ENCODE assay signal across 14 cellular contexts in genomic region chr2:20183373-20183772, GRCh38. TPM values are rescaled to one million over a fixed set of nuclear protein-coding genes. Genes with fewer than 3 reads are reported as not detected.
DNase-seq lines count a peak whose midpoint lies in the region; ATAC-seq and TF ChIP-seq lines count a peak whose summit lies in the region.
"Had no signal": no experiment of that assay in that cellular context is flagged by ENCODE, and none has a peak within 500 bp of the region (broad histone marks: within the 10 kb centered on the region; RNA-seq: fewer than 3 reads in every experiment).

No MANE protein-coding gene starts in this region.

- TF ChIP-seq CTCF in RWPE1 (conservative IDR thresholded peaks at IDR 0.05; ENCODE audit: low read depth) (no peak), left lung (IDR thresholded peaks at IDR 0.05) (no peak), osteoblast (IDR thresholded peaks at IDR 0.05; ENCODE audit: extremely low read depth, low read depth, low read length) (no peak), dorsolateral prefrontal cortex (IDR thresholded peaks at IDR 0.05 in 54 of 56, conservative IDR thresholded peaks at IDR 0.05 in 2 of 56; ENCODE audit: low read depth in 1 of 56, partially characterized antibody in 56 of 56) (no peak)

- H3K36me3 ChIP-seq in left lung (no peaks in the 10 kb centered on the region), osteoblast (ENCODE audit: insufficient read depth, low read length) (no peaks in the 10 kb centered on the region)
- H3K36me3 ChIP-seq: BLaER1 had no signal

- H3K79me2 ChIP-seq in osteoblast (ENCODE audit: insufficient read depth, low read length): no peaks in the 10 kb centered on the region

- no peaks in the 10 kb centered on the region for H3K27me3 ChIP-seq in left lung
- no peaks in the 10 kb centered on the region for H3K27me3 ChIP-seq in osteoblast (ENCODE audit: insufficient read depth, low read length)
- no peaks in the 10 kb centered on the region for H3K27me3 ChIP-seq in dorsolateral prefrontal cortex
- H3K27me3 ChIP-seq: BLaER1 had no signal

- CTCF ChIA-PET in RWPE1 (lab: Yijun Ruan, JAX): interaction anchor here (0.6 to 0.7 kb wide), 3 partner anchors 9 to 127 kb away, joined by 3 read pairs; no protein-coding TSS in a partner anchor

- H3K9me3 ChIP-seq in left lung (no peaks in the 10 kb centered on the region), osteoblast (ENCODE audit: low read depth, low read length) (no peaks in the 10 kb centered on the region)
- H3K9me3 ChIP-seq: BLaER1 had no signal

- no peak for DNase-seq in RWPE1 (ENCODE audit: low spot score)
- no peak for DNase-seq in left lung
- peak; percentile 29 for DNase-seq in osteoblast (ENCODE audit: insufficient read length, low spot score, missing footprints)
- DNase-seq in cortex of kidney (lab: John Stamatoyannopoulos, UW): no peak
- DNase-seq in dorsolateral prefrontal cortex: no peak
- no peak for DNase-seq in dermis blood vessel endothelial cell
- DNase-seq: GF-D8, Kasumi-1, NCI-H1417, NCI-H510A treated with DMSO at 0.1 percent for 48 hours, RPMI8226 had no signal

- H3K4me3 ChIP-seq in left lung (no peak overlapping the region), osteoblast (ENCODE audit: insufficient read depth, low read length) (no peak overlapping the region), dorsolateral prefrontal cortex (no peak overlapping the region)
- H3K4me3 ChIP-seq: BLaER1, GM23338 had no signal

- no peaks in the 10 kb centered on the region for H4K20me1 ChIP-seq in osteoblast (ENCODE audit: insufficient read depth, low read length)
- H4K20me1 ChIP-seq: BLaER1 had no signal

- POLR2A ChIA-PET in RWPE1 (lab: Yijun Ruan, JAX; ENCODE audit: low non-redundant PET): interaction anchor here (0.7 kb wide), 1 partner anchor 30 kb away, joined by 3 read pairs; no protein-coding TSS in a partner anchor

- no peak overlapping the region for H2AFZ ChIP-seq in osteoblast (ENCODE audit: low read length)
- H2AFZ ChIP-seq: GM23338 had no signal

- ATAC-seq in left lung (no peak), HG03025 (IDR thresholded peaks at IDR 0.05; ENCODE audit: low FRiP score, unreplicated experiment) (no peak)
- ATAC-seq: GM23338 had no signal

- H3K27ac ChIP-seq in RWPE1 (peak overlapping the region; percentile 99), left lung (peak overlapping the region; percentile 14 to 78), osteoblast (ENCODE audit: low read depth, low read length) (no peak overlapping the region), dorsolateral prefrontal cortex (no peak overlapping the region)

- H3K4me2 ChIP-seq in osteoblast (ENCODE audit: insufficient read depth, low read length): no peak overlapping the region
- H3K4me2 ChIP-seq: BLaER1, GM23338 had no signal

- peaks cover 5 to 26% of the 10 kb centered on the region in 2 donors for H3K4me1 ChIP-seq in left lung
- peaks cover 15% of the 10 kb centered on the region for H3K4me1 ChIP-seq in osteoblast (ENCODE audit: insufficient read depth, low read length)

- intact Hi-C loops in left lung (cut with DNase I) (no loop called here), dorsolateral prefrontal cortex (cut with DNase I) (no loop called here)

RNA-seq across cellular contexts. Expression of gene SDC1, which starts 41.6 kb away (rescaled TPM):
- total RNA-seq in left lung (100 to 1,000 TPM; 127 to 278 TPM), osteoblast (7.6 and 11.8 TPM in 2 replicates), dorsolateral prefrontal cortex (1 to 10 TPM in 74 of 120 experiments, under 1 TPM in 46; 0.25 to 3.8 (median 1.2) TPM), dermis blood vessel endothelial cell (1.4 and 1.7 TPM in 2 replicates)

Comparison
In these comparisons a context has a peak if more than half of its experiments do, and no peak if none do; other contexts are left out.
1. H3K27ac ChIP-seq: peak in RWPE1 (single experiment) and left lung (2 of 2); none in osteoblast (single experiment) and dorsolateral prefrontal cortex (0 of 59).